1 cellular context compared by ENCODE assay signal in genomic region chr5:143554918-143555477, GRCh38.
A peak's percentile ranks its signal among the peaks of the same experiment; 100 is the strongest.
TF ChIP-seq lines count a peak whose summit lies in the region.

No MANE protein-coding gene starts in this region.

TF ChIP-seq in HepG2, 621 proteins besides CTCF, POLR2A, EP300 and RAD21 (continued from another document and continues in another):
- TF ChIP-seq ZBTB39 (CRISPR knock-in tag; IDR thresholded peaks at IDR 0.05) (peak; percentile 59; the same call in 1 of the 2 replicates), SOX6 (IDR thresholded peaks at IDR 0.05) (no peak), SOX6 (CRISPR knock-in tag; IDR thresholded peaks at IDR 0.05) (peak; percentile 99), SRF (IDR thresholded peaks at IDR 0.05; ENCODE audit: low read depth, low read length) (peak; percentile 45; the same call in 1 of the 2 replicates), ZFAT (CRISPR knock-in tag; conservative IDR thresholded peaks at IDR 0.05) (no peak), EHMT2 (IDR thresholded peaks at IDR 0.05; ENCODE audit: borderline replicate concordance, low read depth, low read length) (peak; percentile 84; the same call in 1 of the 2 replicates), HNRNPLL (IDR thresholded peaks at IDR 0.05; ENCODE audit: low read depth, low read length, poor library complexity, severe bottlenecking) (no peak), ZZZ3 (CRISPR knock-in tag; IDR thresholded peaks at IDR 0.05; ENCODE audit: borderline replicate concordance) (no peak), THAP11 (CRISPR knock-in tag; IDR thresholded peaks at IDR 0.05) (peak; percentile 86), DBP (CRISPR knock-in tag; IDR thresholded peaks at IDR 0.05; ENCODE audit: not compliant biosample characterization) (no peak), ZNF570 (CRISPR knock-in tag; IDR thresholded peaks at IDR 0.05; ENCODE audit: borderline replicate concordance) (no peak), ISX (CRISPR knock-in tag; conservative IDR thresholded peaks at IDR 0.05) (no peak), ZNF691 (CRISPR knock-in tag; IDR thresholded peaks at IDR 0.05; ENCODE audit: borderline replicate concordance, low read depth) (peak; percentile 76; the same call in 1 of the 2 replicates), SALL2 (CRISPR knock-in tag; IDR thresholded peaks at IDR 0.05) (0 out of 2 replicates have a peak, but pooled peaks have one; percentile 62), DRAP1 (CRISPR knock-in tag; IDR thresholded peaks at IDR 0.05) (peak; percentile 30; the same call in 1 of the 2 replicates), ZNF577 (CRISPR knock-in tag; IDR thresholded peaks at IDR 0.05; ENCODE audit: borderline replicate concordance, low read depth) (no peak), ZNF562 (CRISPR knock-in tag; IDR thresholded peaks at IDR 0.05; ENCODE audit: borderline replicate concordance) (no peak), KAT2B (IDR thresholded peaks at IDR 0.05; ENCODE audit: borderline replicate concordance, low read depth, low read length) (no peak), TRIM24 (CRISPR knock-in tag; IDR thresholded peaks at IDR 0.05) (peak; percentile 96), ZNF317 (CRISPR knock-in tag; IDR thresholded peaks at IDR 0.05) (peak; percentile 79), ZNF24 (IDR thresholded peaks at IDR 0.05) (peak; percentile 76; the same call in 1 of the 2 replicates), MAF1 (CRISPR knock-in tag; IDR thresholded peaks at IDR 0.05; ENCODE audit: borderline replicate concordance) (no peak), ZNF713 (CRISPR knock-in tag; IDR thresholded peaks at IDR 0.05) (no peak), ZNF7 (CRISPR knock-in tag; IDR thresholded peaks at IDR 0.05) (peak; percentile 49; the same call in 1 of the 2 replicates), BHLHE40 (IDR thresholded peaks at IDR 0.05; ENCODE audit: low read length) (no peak), AHDC1 (CRISPR knock-in tag; IDR thresholded peaks at IDR 0.05; ENCODE audit: borderline replicate concordance) (peak; percentile 99), RFXAP (CRISPR knock-in tag; IDR thresholded peaks at IDR 0.05; ENCODE audit: borderline replicate concordance) (0 out of 2 replicates have a peak, but pooled peaks have one; percentile 29), CCAR2 (optimal IDR thresholded peaks at IDR 0.05; ENCODE audit: low read depth, low read length) (no peak), PHF8 (CRISPR knock-in tag; IDR thresholded peaks at IDR 0.05) (no peak), DMTF1 (CRISPR knock-in tag; IDR thresholded peaks at IDR 0.05) (no peak), KLF16 (CRISPR knock-in tag; IDR thresholded peaks at IDR 0.05) (peak in 1 of 2 experiments; percentile 98; a peak in 2 of 4 replicates), CHD4 (IDR thresholded peaks at IDR 0.05; ENCODE audit: borderline replicate concordance, low read length) (peak; percentile 84; the same call in 1 of the 2 replicates), MEIS1 (CRISPR knock-in tag; IDR thresholded peaks at IDR 0.05; ENCODE audit: borderline replicate concordance) (peak; percentile 61; the same call in 1 of the 2 replicates), ZNF781 (CRISPR knock-in tag; IDR thresholded peaks at IDR 0.05; ENCODE audit: borderline replicate concordance, not compliant biosample characterization) (no peak)
- TF ChIP-seq, protein P1, sequence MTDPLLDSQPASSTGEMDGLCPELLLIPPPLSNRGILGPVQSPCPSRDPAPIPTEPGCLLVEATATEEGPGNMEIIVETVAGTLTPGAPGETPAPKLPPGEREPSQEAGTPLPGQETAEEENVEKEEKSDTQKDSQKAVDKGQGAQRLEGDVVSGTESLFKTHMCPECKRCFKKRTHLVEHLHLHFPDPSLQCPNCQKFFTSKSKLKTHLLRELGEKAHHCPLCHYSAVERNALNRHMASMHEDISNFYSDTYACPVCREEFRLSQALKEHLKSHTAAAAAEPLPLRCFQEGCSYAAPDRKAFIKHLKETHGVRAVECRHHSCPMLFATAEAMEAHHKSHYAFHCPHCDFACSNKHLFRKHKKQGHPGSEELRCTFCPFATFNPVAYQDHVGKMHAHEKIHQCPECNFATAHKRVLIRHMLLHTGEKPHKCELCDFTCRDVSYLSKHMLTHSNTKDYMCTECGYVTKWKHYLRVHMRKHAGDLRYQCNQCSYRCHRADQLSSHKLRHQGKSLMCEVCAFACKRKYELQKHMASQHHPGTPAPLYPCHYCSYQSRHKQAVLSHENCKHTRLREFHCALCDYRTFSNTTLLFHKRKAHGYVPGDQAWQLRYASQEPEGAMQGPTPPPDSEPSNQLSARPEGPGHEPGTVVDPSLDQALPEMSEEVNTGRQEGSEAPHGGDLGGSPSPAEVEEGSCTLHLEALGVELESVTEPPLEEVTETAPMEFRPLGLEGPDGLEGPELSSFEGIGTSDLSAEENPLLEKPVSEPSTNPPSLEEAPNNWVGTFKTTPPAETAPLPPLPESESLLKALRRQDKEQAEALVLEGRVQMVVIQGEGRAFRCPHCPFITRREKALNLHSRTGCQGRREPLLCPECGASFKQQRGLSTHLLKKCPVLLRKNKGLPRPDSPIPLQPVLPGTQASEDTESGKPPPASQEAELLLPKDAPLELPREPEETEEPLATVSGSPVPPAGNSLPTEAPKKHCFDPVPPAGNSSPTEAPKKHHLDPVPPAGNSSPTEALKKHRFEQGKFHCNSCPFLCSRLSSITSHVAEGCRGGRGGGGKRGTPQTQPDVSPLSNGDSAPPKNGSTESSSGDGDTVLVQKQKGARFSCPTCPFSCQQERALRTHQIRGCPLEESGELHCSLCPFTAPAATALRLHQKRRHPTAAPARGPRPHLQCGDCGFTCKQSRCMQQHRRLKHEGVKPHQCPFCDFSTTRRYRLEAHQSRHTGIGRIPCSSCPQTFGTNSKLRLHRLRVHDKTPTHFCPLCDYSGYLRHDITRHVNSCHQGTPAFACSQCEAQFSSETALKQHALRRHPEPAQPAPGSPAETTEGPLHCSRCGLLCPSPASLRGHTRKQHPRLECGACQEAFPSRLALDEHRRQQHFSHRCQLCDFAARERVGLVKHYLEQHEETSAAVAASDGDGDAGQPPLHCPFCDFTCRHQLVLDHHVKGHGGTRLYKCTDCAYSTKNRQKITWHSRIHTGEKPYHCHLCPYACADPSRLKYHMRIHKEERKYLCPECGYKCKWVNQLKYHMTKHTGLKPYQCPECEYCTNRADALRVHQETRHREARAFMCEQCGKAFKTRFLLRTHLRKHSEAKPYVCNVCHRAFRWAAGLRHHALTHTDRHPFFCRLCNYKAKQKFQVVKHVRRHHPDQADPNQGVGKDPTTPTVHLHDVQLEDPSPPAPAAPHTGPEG (CRISPR knock-in tag; IDR thresholded peaks at IDR 0.05): peak; percentile 69; the same call in 1 of the 2 replicates
- TF ChIP-seq, protein P2, sequence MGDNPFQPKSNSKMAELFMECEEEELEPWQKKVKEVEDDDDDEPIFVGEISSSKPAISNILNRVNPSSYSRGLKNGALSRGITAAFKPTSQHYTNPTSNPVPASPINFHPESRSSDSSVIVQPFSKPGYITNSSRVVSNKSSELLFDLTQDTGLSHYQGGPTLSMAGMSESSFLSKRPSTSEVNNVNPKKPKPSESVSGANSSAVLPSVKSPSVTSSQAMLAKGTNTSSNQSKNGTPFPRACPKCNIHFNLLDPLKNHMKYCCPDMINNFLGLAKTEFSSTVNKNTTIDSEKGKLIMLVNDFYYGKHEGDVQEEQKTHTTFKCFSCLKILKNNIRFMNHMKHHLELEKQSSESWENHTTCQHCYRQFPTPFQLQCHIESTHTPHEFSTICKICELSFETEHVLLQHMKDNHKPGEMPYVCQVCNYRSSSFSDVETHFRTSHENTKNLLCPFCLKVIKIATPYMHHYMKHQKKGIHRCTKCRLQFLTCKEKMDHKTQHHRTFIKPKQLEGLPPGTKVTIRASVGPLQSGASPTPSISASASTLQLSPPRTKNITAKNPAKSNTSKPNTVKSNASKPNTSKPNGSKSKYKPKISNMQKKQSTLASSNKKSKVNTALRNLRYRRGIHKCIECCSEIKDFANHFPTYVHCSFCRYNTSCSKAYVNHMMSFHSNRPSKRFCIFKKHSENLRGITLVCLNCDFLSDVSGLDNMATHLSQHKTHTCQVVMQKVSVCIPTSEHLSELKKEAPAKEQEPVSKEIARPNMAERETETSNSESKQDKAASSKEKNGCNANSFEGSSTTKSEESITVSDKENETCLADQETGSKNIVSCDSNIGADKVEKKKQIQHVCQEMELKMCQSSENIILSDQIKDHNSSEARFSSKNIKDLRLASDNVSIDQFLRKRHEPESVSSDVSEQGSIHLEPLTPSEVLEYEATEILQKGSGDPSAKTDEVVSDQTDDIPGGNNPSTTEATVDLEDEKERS (CRISPR knock-in tag; IDR thresholded peaks at IDR 0.05): peak; percentile 95; the same call in 1 of the 2 replicates
